Comparison of ENCODE assay signal across 12 cellular contexts in genomic region chr1:116794804-116795481, GRCh38. TPM values are rescaled to one million over a fixed set of nuclear protein-coding genes. Genes with fewer than 3 reads are reported as not detected.
A peak's percentile ranks its signal among the peaks of the same experiment; 100 is the strongest.
DNase-seq lines count a peak whose midpoint lies in the region; ATAC-seq and TF ChIP-seq lines count a peak whose summit lies in the region.
"Had no signal": no experiment of that assay in that cellular context is flagged by ENCODE, and none has a peak within 500 bp of the region (broad histone marks: within the 10 kb centered on the region; RNA-seq: fewer than 3 reads in every experiment).

No MANE protein-coding gene starts in this region.

- H2BK15ac ChIP-seq in mesendoderm (replicated peaks; ENCODE audit: low read depth) = no peak overlapping the region

- no peak overlapping the region for H3K4me3 Mint-ChIP-seq in T-helper 17 cell
- no peak overlapping the region for H3K4me3 Mint-ChIP-seq in MCF 10A (ENCODE audit: unreplicated experiment)
- no peak overlapping the region for H3K4me3 Mint-ChIP-seq in mesothelial cell of epicardium

- H4K8ac ChIP-seq in mesendoderm (ENCODE audit: low read depth, low read length) = no peak overlapping the region

- BruUV-seq in MCF 10A (replicated peaks; lab: Mats Ljungman, UMichigan) = no TSS peak

- DNase-seq in GM20000 (ENCODE audit: low spot score) (peak; percentile 51), T-helper 17 cell (no peak), MCF 10A (ENCODE audit: unreplicated experiment) (no peak), mesendoderm (no peak), mesothelial cell of epicardium (ENCODE audit: low spot score in 2 of 2, unreplicated experiment in 2 of 2) (no peak), putamen (ENCODE audit: low spot score) (no peak)
- DNase-seq: NCI-H82, trophoblast cell had no signal

- ATAC-seq in GM18499 (IDR thresholded peaks at IDR 0.05; ENCODE audit: insufficient read depth, unreplicated experiment) (peak; percentile 88), HG03135 (IDR thresholded peaks at IDR 0.05; ENCODE audit: unreplicated experiment) (peak; percentile 90), T-helper 17 cell (no peak)

- H3K79me2 ChIP-seq in mesendoderm (ENCODE audit: control insufficient read depth, insufficient read depth, low read length) = no peaks in the 10 kb centered on the region

- no peak overlapping the region for H3K4me2 ChIP-seq in mesendoderm (ENCODE audit: low read length)
- H3K4me2 ChIP-seq: smooth muscle cell had no signal

- WGBS in mesendoderm (ENCODE audit: extremely low coverage, insufficient coverage, low lambda C conversion rate) = no CpG with 5 or more reads among the region's 4 CpGs

- H3K27me3 Mint-ChIP-seq in T-helper 17 cell (no peaks in the 10 kb centered on the region), MCF 10A (ENCODE audit: insufficient read depth, unreplicated experiment) (peaks cover 23% of the 10 kb centered on the region), mesothelial cell of epicardium (ENCODE audit: low read depth) (no peaks in the 10 kb centered on the region)

- no peak overlapping the region for H3K9ac ChIP-seq in mesendoderm (ENCODE audit: low read length)

- no peak overlapping the region for H4K5ac ChIP-seq in mesendoderm (ENCODE audit: low read length)

- H3K36me3 Mint-ChIP-seq in T-helper 17 cell (ENCODE audit: low read depth) = no peaks in the 10 kb centered on the region
- no peaks in the 10 kb centered on the region for H3K36me3 Mint-ChIP-seq in MCF 10A (ENCODE audit: insufficient read depth, unreplicated experiment)
- no peaks in the 10 kb centered on the region for H3K36me3 Mint-ChIP-seq in mesothelial cell of epicardium

- no peak for TF ChIP-seq CTCF in GM20000 (IDR thresholded peaks at IDR 0.05; ENCODE audit: extremely low read depth, missing control alignments)
- TF ChIP-seq CTCF in MCF 10A (IDR thresholded peaks at IDR 0.05; ENCODE audit: unreplicated experiment) = no peak
- TF ChIP-seq CTCF in mesothelial cell of epicardium (IDR thresholded peaks at IDR 0.05; ENCODE audit: unreplicated experiment) = no peak

- no peak overlapping the region for H2BK120ac ChIP-seq in mesendoderm (ENCODE audit: low read depth, low read length)

- H3K27me3 ChIP-seq in mesendoderm (ENCODE audit: insufficient read depth, low read length, poor library complexity) = no peaks in the 10 kb centered on the region

- no peak overlapping the region for H3K23ac ChIP-seq in mesendoderm (ENCODE audit: low read length)

- no peaks in the 10 kb centered on the region for H3K4me1 ChIP-seq in mesendoderm (ENCODE audit: control insufficient read depth, low read depth, low read length)

- H3K18ac ChIP-seq in mesendoderm (ENCODE audit: low read length) = no peak overlapping the region

- peaks cover 38% of the 10 kb centered on the region for H3K4me1 Mint-ChIP-seq in T-helper 17 cell
- no peaks in the 10 kb centered on the region for H3K4me1 Mint-ChIP-seq in MCF 10A (ENCODE audit: insufficient read depth, unreplicated experiment)
- peaks cover 2% of the 10 kb centered on the region for H3K4me1 Mint-ChIP-seq in mesothelial cell of epicardium

- H3K9me3 Mint-ChIP-seq in MCF 10A (ENCODE audit: unreplicated experiment) (no peaks in the 10 kb centered on the region), mesothelial cell of epicardium (peaks cover 7% of the 10 kb centered on the region)

- H3K27ac Mint-ChIP-seq in T-helper 17 cell (peak overlapping the region; percentile 41), MCF 10A (ENCODE audit: low read depth, unreplicated experiment) (no peak overlapping the region), mesothelial cell of epicardium (no peak overlapping the region)

- no peaks in the 10 kb centered on the region for H3K79me1 ChIP-seq in mesendoderm (ENCODE audit: low read length)

- intact Hi-C loops in MCF 10A (cut with micrococcal nuclease) = no loop called here

- CTCF ChIA-PET in MCF 10A (lab: Yijun Ruan, JAX) = no interaction called here

- H2BK5ac ChIP-seq in mesendoderm (ENCODE audit: low read length) = no peak overlapping the region

- POLR2A ChIA-PET in MCF 10A (lab: Yijun Ruan, JAX) = no interaction called here

- no peaks in the 10 kb centered on the region for H3K9me3 ChIP-seq in T-helper 17 cell (ENCODE audit: control insufficient read depth, low read length, poor library complexity, severe bottlenecking)

- H3K27ac ChIP-seq in mesendoderm (ENCODE audit: low read depth, low read length) = no peak overlapping the region

- H2AK5ac ChIP-seq in mesendoderm (ENCODE audit: low read length) = no peak overlapping the region

- no peak overlapping the region for H3K4ac ChIP-seq in mesendoderm (ENCODE audit: low read depth, low read length)

- no peaks in the 10 kb centered on the region for H3K36me3 ChIP-seq in mesendoderm (ENCODE audit: control insufficient read depth, insufficient read depth, low read length)

- H3K56ac ChIP-seq in mesendoderm (ENCODE audit: low read length) = no peak overlapping the region

- H3K4me3 ChIP-seq in mesendoderm (ENCODE audit: low read length) = no peak overlapping the region
- H3K4me3 ChIP-seq: smooth muscle cell had no signal

RNA-seq across cellular contexts. Expression of gene CD2, which starts 40.7 kb away (rescaled TPM):
- total RNA-seq in T-helper 17 cell (100 to 1,000 TPM; 152 to 172 TPM), MCF 10A (2022) (not detected in 2 replicates), mesothelial cell of epicardium (not detected in 3 replicates)
- not detected for polyA plus RNA-seq in mesendoderm (2013, experiment 1 of 2)
- not detected for polyA plus RNA-seq in mesendoderm (2013, experiment 2 of 2)
- total RNA-seq: kidney epithelial cell, smooth muscle cell had no signal
- polyA plus RNA-seq: smooth muscle cell had no signal

Comparison
In these comparisons a context has a peak if more than half of its experiments do, and no peak if none do; other contexts are left out.
1. RNA of gene CD2, which starts 40.7 kb away (total RNA-seq): 152 to 172 TPM in T-helper 17 cell; not detected in mesothelial cell of epicardium and not detected in MCF 10A; every median in the first group is over 100 times any median in the second.